Comparison of ENCODE assay signal across 1 cellular context in genomic region chr10:32445740-32446615, GRCh38.
A peak's percentile ranks its signal among the peaks of the same experiment; 100 is the strongest.
TF ChIP-seq lines count a peak whose summit lies in the region.

Gene CCDC7, plus strand, starts transcription at chr10:32446140. Its CDS starts 5,503 bp downstream, at chr10:32451643.

TF ChIP-seq in A549, 52 proteins besides CTCF, POLR2A, EP300 and RAD21 (continued from another document):
- TF ChIP-seq EHMT2 (IDR thresholded peaks at IDR 0.05; ENCODE audit: low read depth) (no peak), JUN (IDR thresholded peaks at IDR 0.05) (peak; percentile 80 to 88), JUNB (IDR thresholded peaks at IDR 0.05) (no peak), ATOH8 (CRISPR knock-in tag; IDR thresholded peaks at IDR 0.05; ENCODE audit: low read depth) (no peak), RFX5 (IDR thresholded peaks at IDR 0.05) (peak; percentile 50; the same call in 1 of the 2 replicates), PHF8 (IDR thresholded peaks at IDR 0.05; ENCODE audit: borderline replicate concordance, low read depth) (peak; percentile 83), RCOR1 (IDR thresholded peaks at IDR 0.05; ENCODE audit: low read depth, low read length) (no peak)
- TF ChIP-seq, protein P1, sequence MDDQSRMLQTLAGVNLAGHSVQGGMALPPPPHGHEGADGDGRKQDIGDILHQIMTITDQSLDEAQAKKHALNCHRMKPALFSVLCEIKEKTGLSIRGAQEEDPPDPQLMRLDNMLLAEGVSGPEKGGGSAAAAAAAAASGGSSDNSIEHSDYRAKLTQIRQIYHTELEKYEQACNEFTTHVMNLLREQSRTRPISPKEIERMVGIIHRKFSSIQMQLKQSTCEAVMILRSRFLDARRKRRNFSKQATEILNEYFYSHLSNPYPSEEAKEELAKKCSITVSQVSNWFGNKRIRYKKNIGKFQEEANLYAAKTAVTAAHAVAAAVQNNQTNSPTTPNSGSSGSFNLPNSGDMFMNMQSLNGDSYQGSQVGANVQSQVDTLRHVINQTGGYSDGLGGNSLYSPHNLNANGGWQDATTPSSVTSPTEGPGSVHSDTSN (IDR thresholded peaks at IDR 0.05): no peak
